In the genomic region with DNA sequence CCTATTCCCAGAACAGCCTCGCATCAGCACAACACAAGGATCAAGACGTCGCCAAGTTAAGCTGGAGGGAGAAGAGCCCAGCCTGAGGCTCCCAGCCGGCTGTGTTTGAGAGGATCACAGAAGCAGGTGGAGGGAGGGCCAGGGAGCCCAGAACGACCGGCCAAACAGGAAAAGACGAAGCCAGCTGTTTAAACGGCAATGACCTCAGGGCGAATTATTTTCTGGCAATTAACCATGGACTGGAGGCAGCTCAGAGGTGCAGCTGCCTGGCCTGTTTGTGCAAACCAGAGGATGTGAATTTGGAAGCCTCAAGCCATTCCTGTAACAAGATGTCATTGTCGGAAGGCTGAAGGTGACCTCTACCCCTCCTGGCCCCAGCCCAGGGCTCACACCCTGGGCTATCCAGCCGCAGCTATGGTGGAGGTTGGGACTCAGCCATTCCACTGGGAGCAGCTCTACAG, we compare ENCODE assay signal across 12 cellular contexts.
DNase-seq lines count a peak whose midpoint lies in the region; ATAC-seq and TF ChIP-seq lines count a peak whose summit lies in the region.
"Had no signal": no experiment of that assay in that cellular context is flagged by ENCODE, and none has a peak within 500 bp of the region (broad histone marks: within the 10 kb centered on the region; RNA-seq: fewer than 3 reads in every experiment).

No MANE protein-coding gene starts in this region.

- H3K27ac Mint-ChIP-seq in MCF 10A (ENCODE audit: low read depth, unreplicated experiment) = peak overlapping the region; percentile 2
- peak overlapping the region in 1 of 2 donors; percentile 65 for H3K27ac Mint-ChIP-seq in stimulated activated naive CD8-positive, alpha-beta T cell treated with anti-CD3 and anti-CD28 coated beads, Interleukin-15, amount 100 ng/mL, for 72 hours
- H3K27ac Mint-ChIP-seq: CD14-positive monocyte had no signal

- H3K4me3 Mint-ChIP-seq in MCF 10A (ENCODE audit: unreplicated experiment) = peak overlapping the region; percentile 32
- H3K4me3 Mint-ChIP-seq in stimulated activated naive CD8-positive, alpha-beta T cell treated with anti-CD3 and anti-CD28 coated beads, Interleukin-15, amount 100 ng/mL, for 72 hours = no peak overlapping the region
- H3K4me3 Mint-ChIP-seq: CD14-positive monocyte had no signal

- intact Hi-C loops in MCF 10A (cut with micrococcal nuclease) = no loop called here

- H3K27me3 Mint-ChIP-seq in MCF 10A (ENCODE audit: insufficient read depth, unreplicated experiment) = no peaks in the 10 kb centered on the region
- peaks cover 32% of the 10 kb centered on the region for H3K27me3 Mint-ChIP-seq in stimulated activated naive CD8-positive, alpha-beta T cell treated with anti-CD3 and anti-CD28 coated beads, Interleukin-15, amount 100 ng/mL, for 72 hours

- no peaks in the 10 kb centered on the region for H3K36me3 Mint-ChIP-seq in MCF 10A (ENCODE audit: insufficient read depth, unreplicated experiment)
- H3K36me3 Mint-ChIP-seq: CD14-positive monocyte had no signal

- POLR2A ChIA-PET in MCF 10A (lab: Yijun Ruan, JAX) = interaction anchor here (0.7 to 1.5 kb wide), 10 partner anchors 9 to 558 kb away, joined by 3 to 6 read pairs (median 3); partner anchors contain the start of gene PARP11

- ATAC-seq in lung (ENCODE audit: insufficient read depth, low FRiP score) = peak; percentile 31
- no peak for ATAC-seq in stimulated activated naive CD8-positive, alpha-beta T cell treated with anti-CD3 and anti-CD28 coated beads, Interleukin-15, amount 100 ng/mL, for 72 hours

- peaks cover 3% of the 10 kb centered on the region for H3K4me1 ChIP-seq in BE2C
- peaks cover 7% of the 10 kb centered on the region in 2 donors for H3K4me1 ChIP-seq in lung (ENCODE audit: control insufficient read depth in 2 of 2, insufficient read depth in 2 of 2, low read length in 2 of 2)

- peak; percentile 60 for DNase-seq in BE2C
- DNase-seq in NCI-H146 (lab: John Stamatoyannopoulos, UW) = peak; percentile 99
- DNase-seq in MCF 10A (ENCODE audit: unreplicated experiment) = peak; percentile 53
- peak; percentile 45 for DNase-seq in lung (ENCODE audit: low spot score)
- DNase-seq in NCI-H1048 (lab: John Stamatoyannopoulos, UW) = no peak
- DNase-seq in OCI-M2 (lab: John Stamatoyannopoulos, UW; ENCODE audit: unreplicated experiment) = no peak
- DNase-seq in NCI-H187 treated with DMSO at 0.1 percent for 48 hours (lab: John Stamatoyannopoulos, UW) = no peak
- DNase-seq in stimulated activated naive CD8-positive, alpha-beta T cell treated with anti-CD3 and anti-CD28 coated beads, Interleukin-15, amount 100 ng/mL, for 72 hours = no peak
- DNase-seq: stimulated activated CD4-positive, alpha-beta T cell treated with anti-CD3 and anti-CD28 coated beads, Interleukin-1b, Interleukin-23, amount 100 ng/mL, for 48 hours; T-helper 1 cell had no signal

- H3K4me3 ChIP-seq in BE2C (ENCODE audit: low read depth, low read length) (no peak overlapping the region), lung (no peak overlapping the region)

- no peaks in the 10 kb centered on the region for H3K36me3 ChIP-seq in BE2C
- H3K36me3 ChIP-seq in lung (ENCODE audit: control insufficient read depth in 2 of 2, insufficient read depth in 2 of 2, low read length in 2 of 2) = no peaks in the 10 kb centered on the region

- WGBS in lung, 2 donors = 22 to 43% methylated on average over 11 of the region's 11 CpGs

- H3K9me3 ChIP-seq in BE2C (no peaks in the 10 kb centered on the region), lung (ENCODE audit: control insufficient read depth in 2 of 2, insufficient read depth in 1 of 2, low read length in 1 of 2) (peaks cover 0 to 2% of the 10 kb centered on the region in 2 donors)

- TF ChIP-seq CTCF in BE2C (IDR thresholded peaks at IDR 0.05; ENCODE audit: low read depth, low read length) = no peak
- no peak for TF ChIP-seq CTCF in MCF 10A (IDR thresholded peaks at IDR 0.05; ENCODE audit: unreplicated experiment)
- TF ChIP-seq CTCF in lung (IDR thresholded peaks at IDR 0.05; ENCODE audit: control extremely low read depth, extremely low read depth) = no peak

- H3K27me3 ChIP-seq in BE2C (no peaks in the 10 kb centered on the region), lung (ENCODE audit: control insufficient read depth, insufficient read depth) (no peaks in the 10 kb centered on the region)

- CTCF ChIA-PET in MCF 10A (lab: Yijun Ruan, JAX) = interaction anchor here (0.6 to 7.6 kb wide), 13 partner anchors 11 to 489 kb away, joined by 3 to 135 read pairs (median 4); no protein-coding TSS in a partner anchor

- no peaks in the 10 kb centered on the region for H3K9me3 Mint-ChIP-seq in MCF 10A (ENCODE audit: unreplicated experiment)
- no peaks in the 10 kb centered on the region for H3K9me3 Mint-ChIP-seq in stimulated activated naive CD8-positive, alpha-beta T cell treated with anti-CD3 and anti-CD28 coated beads, Interleukin-15, amount 100 ng/mL, for 72 hours

- no TSS peak for BruUV-seq in MCF 10A (replicated peaks; lab: Mats Ljungman, UMichigan)

- H3K4me1 Mint-ChIP-seq in MCF 10A (ENCODE audit: insufficient read depth, unreplicated experiment) = peaks cover 51% of the 10 kb centered on the region
- H3K4me1 Mint-ChIP-seq in stimulated activated naive CD8-positive, alpha-beta T cell treated with anti-CD3 and anti-CD28 coated beads, Interleukin-15, amount 100 ng/mL, for 72 hours = no peaks in the 10 kb centered on the region

- no peak overlapping the region for H3K27ac ChIP-seq in lung (ENCODE audit: low read depth in 1 of 2, low read length in 1 of 2)
- H3K27ac ChIP-seq: HL-60 had no signal

Comparison
In these comparisons a context has a peak if more than half of its experiments do, and no peak if none do; other contexts are left out.
1. DNase-seq: peak in BE2C (single experiment), NCI-H146 (single experiment), MCF 10A (single experiment) and lung (single experiment); none in NCI-H1048 (single experiment), OCI-M2 (single experiment), NCI-H187 treated with DMSO at 0.1 percent for 48 hours (single experiment) and stimulated activated naive CD8-positive, alpha-beta T cell treated with anti-CD3 and anti-CD28 coated beads, Interleukin-15, amount 100 ng/mL, for 72 hours (0 of 2).